In the genomic region with DNA sequence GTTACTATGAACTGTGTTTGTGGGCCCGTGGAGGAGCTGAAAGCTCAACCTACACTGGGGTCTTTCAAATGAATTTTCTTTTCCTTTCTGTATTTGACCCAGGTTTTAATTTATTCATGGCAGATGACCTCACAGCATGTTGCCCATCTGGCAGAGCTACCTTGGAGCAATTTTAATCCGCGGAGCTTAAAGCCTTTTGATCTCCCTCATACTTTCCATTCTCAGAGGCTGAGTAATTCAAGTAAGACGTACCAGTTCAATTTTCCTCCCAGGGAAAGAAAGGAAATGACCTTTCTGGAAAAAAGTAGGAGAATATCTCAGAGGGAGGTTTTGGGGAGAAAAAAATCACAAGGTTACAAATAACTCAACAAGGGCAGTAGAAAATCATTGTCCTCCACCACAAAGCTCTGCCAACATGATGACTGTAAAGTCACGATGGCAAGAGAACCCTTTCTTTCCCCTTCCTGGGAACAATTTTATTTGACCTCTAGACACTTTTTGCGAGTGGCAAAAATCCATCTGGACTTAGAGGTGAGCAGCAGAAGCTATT, we compare ENCODE assay signal across 1 cellular context.
TF ChIP-seq lines count a peak whose summit lies in the region.

No MANE protein-coding gene starts in this region.

TF ChIP-seq in Ishikawa, 13 proteins besides CTCF, POLR2A, EP300 and RAD21 (continued from another document):
- TF ChIP-seq, protein P1, sequence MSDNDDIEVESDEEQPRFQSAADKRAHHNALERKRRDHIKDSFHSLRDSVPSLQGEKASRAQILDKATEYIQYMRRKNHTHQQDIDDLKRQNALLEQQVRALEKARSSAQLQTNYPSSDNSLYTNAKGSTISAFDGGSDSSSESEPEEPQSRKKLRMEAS (IDR thresholded peaks at IDR 0.05): no peak
- TF ChIP-seq ZBTB7A (IDR thresholded peaks at IDR 0.05; ENCODE audit: low read depth): no peak
- TF ChIP-seq, protein P2, sequence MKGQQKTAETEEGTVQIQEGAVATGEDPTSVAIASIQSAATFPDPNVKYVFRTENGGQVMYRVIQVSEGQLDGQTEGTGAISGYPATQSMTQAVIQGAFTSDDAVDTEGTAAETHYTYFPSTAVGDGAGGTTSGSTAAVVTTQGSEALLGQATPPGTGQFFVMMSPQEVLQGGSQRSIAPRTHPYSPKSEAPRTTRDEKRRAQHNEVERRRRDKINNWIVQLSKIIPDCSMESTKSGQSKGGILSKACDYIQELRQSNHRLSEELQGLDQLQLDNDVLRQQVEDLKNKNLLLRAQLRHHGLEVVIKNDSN (IDR thresholded peaks at IDR 0.05): no peak
- peak; percentile 70 for TF ChIP-seq TCF12 (IDR thresholded peaks at IDR 0.05; ENCODE audit: low read depth)
- no peak for TF ChIP-seq TAF1 (IDR thresholded peaks at IDR 0.05; ENCODE audit: low read depth)
- TF ChIP-seq, protein P3, sequence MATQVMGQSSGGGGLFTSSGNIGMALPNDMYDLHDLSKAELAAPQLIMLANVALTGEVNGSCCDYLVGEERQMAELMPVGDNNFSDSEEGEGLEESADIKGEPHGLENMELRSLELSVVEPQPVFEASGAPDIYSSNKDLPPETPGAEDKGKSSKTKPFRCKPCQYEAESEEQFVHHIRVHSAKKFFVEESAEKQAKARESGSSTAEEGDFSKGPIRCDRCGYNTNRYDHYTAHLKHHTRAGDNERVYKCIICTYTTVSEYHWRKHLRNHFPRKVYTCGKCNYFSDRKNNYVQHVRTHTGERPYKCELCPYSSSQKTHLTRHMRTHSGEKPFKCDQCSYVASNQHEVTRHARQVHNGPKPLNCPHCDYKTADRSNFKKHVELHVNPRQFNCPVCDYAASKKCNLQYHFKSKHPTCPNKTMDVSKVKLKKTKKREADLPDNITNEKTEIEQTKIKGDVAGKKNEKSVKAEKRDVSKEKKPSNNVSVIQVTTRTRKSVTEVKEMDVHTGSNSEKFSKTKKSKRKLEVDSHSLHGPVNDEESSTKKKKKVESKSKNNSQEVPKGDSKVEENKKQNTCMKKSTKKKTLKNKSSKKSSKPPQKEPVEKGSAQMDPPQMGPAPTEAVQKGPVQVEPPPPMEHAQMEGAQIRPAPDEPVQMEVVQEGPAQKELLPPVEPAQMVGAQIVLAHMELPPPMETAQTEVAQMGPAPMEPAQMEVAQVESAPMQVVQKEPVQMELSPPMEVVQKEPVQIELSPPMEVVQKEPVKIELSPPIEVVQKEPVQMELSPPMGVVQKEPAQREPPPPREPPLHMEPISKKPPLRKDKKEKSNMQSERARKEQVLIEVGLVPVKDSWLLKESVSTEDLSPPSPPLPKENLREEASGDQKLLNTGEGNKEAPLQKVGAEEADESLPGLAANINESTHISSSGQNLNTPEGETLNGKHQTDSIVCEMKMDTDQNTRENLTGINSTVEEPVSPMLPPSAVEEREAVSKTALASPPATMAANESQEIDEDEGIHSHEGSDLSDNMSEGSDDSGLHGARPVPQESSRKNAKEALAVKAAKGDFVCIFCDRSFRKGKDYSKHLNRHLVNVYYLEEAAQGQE (IDR thresholded peaks at IDR 0.05; ENCODE audit: low read depth): no peak
- no peak for TF ChIP-seq YY1 (IDR thresholded peaks at IDR 0.05; ENCODE audit: low read depth)
- TF ChIP-seq NFIC (IDR thresholded peaks at IDR 0.05): peak; percentile 55
TF ChIP-seq in Ishikawa: peak in this region for 4.
